In genomic region chr22:37843746-37844089, GRCh38 we compare ENCODE assay signal across 9 cellular contexts. TPM values are rescaled to one million over a fixed set of nuclear protein-coding genes. Genes with fewer than 3 reads are reported as not detected.
DNase-seq lines count a peak whose midpoint lies in the region; ATAC-seq and TF ChIP-seq lines count a peak whose summit lies in the region.
"Had no signal": no experiment of that assay in that cellular context is flagged by ENCODE, and none has a peak within 500 bp of the region (broad histone marks: within the 10 kb centered on the region; RNA-seq: fewer than 3 reads in every experiment).

No MANE protein-coding gene starts in this region.

- no peaks in the 10 kb centered on the region for H4K20me1 ChIP-seq in MM.1S (ENCODE audit: insufficient read depth, low read length)

- H3K4me3 ChIP-seq in MM.1S (ENCODE audit: low read length): peak overlapping the region; percentile 84
- H3K4me3 ChIP-seq in skeletal muscle tissue (ENCODE audit: low read length in 3 of 3): peak overlapping the region; percentile 78 to 85 (median 82)

- peak; percentile 69 for ATAC-seq in left ventricle myocardium superior

- intact Hi-C loops in left ventricle myocardium superior (cut with micrococcal nuclease): no loop called here

- H3K36me3 ChIP-seq in MM.1S (replicated peaks; ENCODE audit: insufficient read depth, low read length): no peaks in the 10 kb centered on the region
- peaks cover 6 to 10% (median 9%) of the 10 kb centered on the region in 3 donors for H3K36me3 ChIP-seq in skeletal muscle tissue (ENCODE audit: control insufficient read depth in 3 of 3, insufficient read depth in 3 of 3, low read length in 3 of 3)

- peaks cover 30% of the 10 kb centered on the region for H3K79me2 ChIP-seq in MM.1S (ENCODE audit: low read length)

- peak overlapping the region; percentile 87; the same call in 1 of the 2 replicates for H3K4me2 ChIP-seq in MM.1S (ENCODE audit: low read depth, low read length)

- H3K27ac ChIP-seq in MM.1S (ENCODE audit: low read length) (peak overlapping the region; percentile 68), skeletal muscle tissue (ENCODE audit: low read depth, low read length) (peak overlapping the region; percentile 86)

- H3F3A ChIP-seq in MM.1S (ENCODE audit: insufficient read depth, low read length): peaks cover 12% of the 10 kb centered on the region; the same call in 1 of the 2 replicates

- H2AFZ ChIP-seq in MM.1S (ENCODE audit: low read length): 0 out of 2 replicates have a peak overlapping the region, but pooled peaks have one; percentile 13

- H3K9me2 ChIP-seq in MM.1S (replicated peaks; ENCODE audit: insufficient read depth, low read length): no peaks in the 10 kb centered on the region

- H3K9ac ChIP-seq in MM.1S (ENCODE audit: low read length): peak overlapping the region; percentile 58; the same call in 1 of the 2 replicates
- H3K9ac ChIP-seq in skeletal muscle tissue (ENCODE audit: low read depth in 1 of 3, low read length in 3 of 3): peak overlapping the region; percentile 70 to 85 (median 73)

- TF ChIP-seq CTCF in GM13977 (IDR thresholded peaks at IDR 0.05; ENCODE audit: extremely low read depth, insufficient read depth, missing control alignments) (no peak), MM.1S (IDR thresholded peaks at IDR 0.05; ENCODE audit: low read length) (no peak)

- in situ Hi-C loops in GM13977 (cut with MboI; ENCODE audit: low pct_unique_long_range_greater_than_20kb, low sequenced_read_pairs, unreplicated experiment): no loop called here

- DNase-seq in GM13977 (ENCODE audit: low spot score): peak; percentile 67
- DNase-seq in GOT3 (lab: John Stamatoyannopoulos, UW): peak; percentile 47
- peak; percentile 46 for DNase-seq in MM.1S
- DNase-seq in activated naive CD4-positive, alpha-beta T cell treated with Interleukin-2 at 50 U/mL for 16 hours: peak; percentile 60
- DNase-seq in left ventricle myocardium superior: no peak
- DNase-seq in 8988T: no peak
- no peak for DNase-seq in GM19240 (ENCODE audit: insufficient read length, low spot score)

- no peaks in the 10 kb centered on the region for H3K27me3 ChIP-seq in MM.1S (replicated peaks; ENCODE audit: insufficient read depth, low read length)
- H3K27me3 ChIP-seq in skeletal muscle tissue (ENCODE audit: control insufficient read depth in 3 of 3, insufficient read depth in 3 of 3, low read length in 3 of 3): no peaks in the 10 kb centered on the region

- peaks cover 7% of the 10 kb centered on the region for H3K4me1 ChIP-seq in MM.1S (ENCODE audit: low read length)
- H3K4me1 ChIP-seq in skeletal muscle tissue (ENCODE audit: control insufficient read depth in 3 of 3, insufficient read depth in 3 of 3, low read length in 3 of 3): peaks cover 15 to 19% (median 15%) of the 10 kb centered on the region in 3 donors

- no peaks in the 10 kb centered on the region for H3K9me3 ChIP-seq in MM.1S (replicated peaks; ENCODE audit: insufficient read depth, low read length)
- H3K9me3 ChIP-seq in skeletal muscle tissue (ENCODE audit: control insufficient read depth in 3 of 3, low read length in 3 of 3): no peaks in the 10 kb centered on the region

RNA-seq across cellular contexts. Expression of gene ANKRD54, which starts 0.4 kb away (rescaled TPM):
- 17.8 TPM for total RNA-seq in left ventricle myocardium superior
- total RNA-seq in skeletal muscle tissue: 3.7 TPM

RNA-seq across cellular contexts. Expression of gene EIF3L, which starts 5.5 kb away (rescaled TPM):
- 403 TPM for total RNA-seq in left ventricle myocardium superior
- 706 TPM for total RNA-seq in skeletal muscle tissue

RNA-seq across cellular contexts. Expression of gene GALR3, which starts 20.5 kb away (rescaled TPM):
- total RNA-seq in left ventricle myocardium superior (not detected), skeletal muscle tissue (not detected)
- total RNA-seq: activated CD8-positive, alpha-beta memory T cell treated with anti-CD3 and anti-CD28 coated beads for 36 hours had no signal

RNA-seq across cellular contexts. Expression of gene GCAT, which starts 36.0 kb away (rescaled TPM):
- total RNA-seq in left ventricle myocardium superior (42.0 TPM), skeletal muscle tissue (9.9 TPM)

Comparison
In these comparisons a context has a peak if more than half of its experiments do, and no peak if none do; other contexts are left out.
1. DNase-seq: peak in GM13977 (single experiment), GOT3 (single experiment), MM.1S (single experiment) and activated naive CD4-positive, alpha-beta T cell treated with Interleukin-2 at 50 U/mL for 16 hours (single experiment); none in left ventricle myocardium superior (single experiment), 8988T (single experiment) and GM19240 (single experiment).